Comparison of ENCODE assay signal across 9 cellular contexts in genomic region chrX:37746268-37746931, GRCh38. TPM values are rescaled to one million over a fixed set of nuclear protein-coding genes. Genes with fewer than 3 reads are reported as not detected.
DNase-seq lines count a peak whose midpoint lies in the region; ATAC-seq lines count a peak whose summit lies in the region.
"Had no signal": no experiment of that assay in that cellular context is flagged by ENCODE, and none has a peak within 500 bp of the region (broad histone marks: within the 10 kb centered on the region; RNA-seq: fewer than 3 reads in every experiment).

No MANE protein-coding gene starts in this region.

- ATAC-seq in HG02759 (IDR thresholded peaks at IDR 0.05; ENCODE audit: unreplicated experiment) (peak; percentile 84), aorta (ENCODE audit: low FRiP score) (no peak)

- POLR2A ChIA-PET in activated CD4-positive, alpha-beta T cell treated with anti-CD3 and anti-CD28 coated beads, Interleukin-2, amount 10 ng/mL, durations not matched to agents 7 days and 5 days (lab: Charles Lee) = no interaction called here

- H3K36me3 ChIP-seq in aorta (ENCODE audit: control insufficient read depth in 1 of 2, insufficient read depth in 2 of 2, low read length in 1 of 2) = no peaks in the 10 kb centered on the region

- no peaks in the 10 kb centered on the region for H3K36me3 Mint-ChIP-seq in activated CD4-positive, alpha-beta T cell treated with anti-CD3 and anti-CD28 coated beads, Interleukin-2, amount 10 ng/mL, durations not matched to agents 24 days and 14 days (ENCODE audit: low read depth)
- no peaks in the 10 kb centered on the region for H3K36me3 Mint-ChIP-seq in activated CD4-positive, alpha-beta T cell treated with anti-CD3 and anti-CD28 coated beads, Interleukin-2, amount 10 ng/mL, durations not matched to agents 7 days and 5 days (ENCODE audit: low read depth)
- H3K36me3 Mint-ChIP-seq: T-cell had no signal

- peak; percentile 56 for DNase-seq in activated CD4-positive, alpha-beta T cell treated with anti-CD3 and anti-CD28 coated beads, Interleukin-2, amount 10 ng/mL, durations not matched to agents 24 days and 14 days
- DNase-seq in activated CD4-positive, alpha-beta T cell treated with anti-CD3 and anti-CD28 coated beads, Interleukin-2, amount 10 ng/mL, durations not matched to agents 7 days and 5 days = no peak
- peak; percentile 63 for DNase-seq in NK-92 treated with Interleukin-12 subunit alpha and Interleukin-12 subunit beta, amount 100 ng/mL, for 24 hours (lab: John Stamatoyannopoulos, UW)
- DNase-seq in medulla oblongata (ENCODE audit: extremely low spot score) = peak; percentile 4
- no peak for DNase-seq in AG20443 (ENCODE audit: low spot score)
- no peak for DNase-seq in aorta
- no peak for DNase-seq in HPDE6-E6E7 (ENCODE audit: extremely low spot score)

- intact Hi-C loops in activated CD4-positive, alpha-beta T cell treated with anti-CD3 and anti-CD28 coated beads, Interleukin-2, amount 10 ng/mL, durations not matched to agents 24 days and 14 days (cut with micrococcal nuclease) = loop anchor here (1.0 kb wide), 3 partner anchors 9 to 101 kb away; partner anchors contain the start of gene DYNLT3
- intact Hi-C loops in aorta (cut with DNase I) = loop anchor here (10.0 kb wide), 2 partner anchors 78 to 418 kb away; no protein-coding TSS in a partner anchor

- H3K27ac ChIP-seq in aorta (ENCODE audit: low read depth in 1 of 2, low read length in 2 of 2) = no peak overlapping the region

- no peaks in the 10 kb centered on the region for H3K4me1 ChIP-seq in aorta (ENCODE audit: control insufficient read depth in 1 of 2, insufficient read depth in 2 of 2, low read length in 2 of 2)

- H3K4me1 Mint-ChIP-seq in activated CD4-positive, alpha-beta T cell treated with anti-CD3 and anti-CD28 coated beads, Interleukin-2, amount 10 ng/mL, durations not matched to agents 24 days and 14 days = peaks cover 18% of the 10 kb centered on the region
- peaks cover 20% of the 10 kb centered on the region for H3K4me1 Mint-ChIP-seq in activated CD4-positive, alpha-beta T cell treated with anti-CD3 and anti-CD28 coated beads, Interleukin-2, amount 10 ng/mL, durations not matched to agents 7 days and 5 days

- no peaks in the 10 kb centered on the region for H3K27me3 ChIP-seq in aorta (ENCODE audit: control insufficient read depth in 1 of 2, insufficient read depth in 2 of 2, low read length in 1 of 2)

- CTCF ChIA-PET in activated CD4-positive, alpha-beta T cell treated with anti-CD3 and anti-CD28 coated beads, Interleukin-2, amount 10 ng/mL, durations not matched to agents 7 days and 5 days (lab: Charles Lee) = interaction anchor here (0.8 to 2.8 kb wide), 6 partner anchors 9 to 247 kb away, joined by 3 to 44 read pairs (median 4); no protein-coding TSS in a partner anchor

- no peaks in the 10 kb centered on the region for H3K9me3 ChIP-seq in aorta (ENCODE audit: control insufficient read depth, low read length)

- no peak overlapping the region for H3K4me3 Mint-ChIP-seq in activated CD4-positive, alpha-beta T cell treated with anti-CD3 and anti-CD28 coated beads, Interleukin-2, amount 10 ng/mL, durations not matched to agents 24 days and 14 days
- no peak overlapping the region for H3K4me3 Mint-ChIP-seq in activated CD4-positive, alpha-beta T cell treated with anti-CD3 and anti-CD28 coated beads, Interleukin-2, amount 10 ng/mL, durations not matched to agents 7 days and 5 days
- H3K4me3 Mint-ChIP-seq: T-cell had no signal

- 74 to 90% methylated on average over 7 of the region's 7 CpGs for WGBS in aorta, 2 donors

- H3K4me3 ChIP-seq in aorta (ENCODE audit: low read length in 2 of 2) = no peak overlapping the region

- peak overlapping the region; percentile 85 for H3K27ac Mint-ChIP-seq in activated CD4-positive, alpha-beta T cell treated with anti-CD3 and anti-CD28 coated beads, Interleukin-2, amount 10 ng/mL, durations not matched to agents 24 days and 14 days
- H3K27ac Mint-ChIP-seq in activated CD4-positive, alpha-beta T cell treated with anti-CD3 and anti-CD28 coated beads, Interleukin-2, amount 10 ng/mL, durations not matched to agents 7 days and 5 days = no peak overlapping the region
- H3K27ac Mint-ChIP-seq: T-cell had no signal

- H3K27me3 Mint-ChIP-seq in activated CD4-positive, alpha-beta T cell treated with anti-CD3 and anti-CD28 coated beads, Interleukin-2, amount 10 ng/mL, durations not matched to agents 24 days and 14 days = peaks cover 13% of the 10 kb centered on the region
- no peaks in the 10 kb centered on the region for H3K27me3 Mint-ChIP-seq in activated CD4-positive, alpha-beta T cell treated with anti-CD3 and anti-CD28 coated beads, Interleukin-2, amount 10 ng/mL, durations not matched to agents 7 days and 5 days

- peaks cover 8% of the 10 kb centered on the region for H3K9me3 Mint-ChIP-seq in activated CD4-positive, alpha-beta T cell treated with anti-CD3 and anti-CD28 coated beads, Interleukin-2, amount 10 ng/mL, durations not matched to agents 24 days and 14 days
- H3K9me3 Mint-ChIP-seq in activated CD4-positive, alpha-beta T cell treated with anti-CD3 and anti-CD28 coated beads, Interleukin-2, amount 10 ng/mL, durations not matched to agents 7 days and 5 days = peaks cover 3% of the 10 kb centered on the region
- H3K9me3 Mint-ChIP-seq: T-cell had no signal

RNA-seq across cellular contexts. Expression of gene CYBB, which starts 33.5 kb away (rescaled TPM):
- not detected in 2 replicates for total RNA-seq in activated CD4-positive, alpha-beta T cell treated with anti-CD3 and anti-CD28 coated beads, Interleukin-2, amount 10 ng/mL, durations not matched to agents 24 days and 14 days
- total RNA-seq in activated CD4-positive, alpha-beta T cell treated with anti-CD3 and anti-CD28 coated beads, Interleukin-2, amount 10 ng/mL, durations not matched to agents 7 days and 5 days = not detected
- total RNA-seq in aorta = 10 to 100 TPM; 43.2 to 60.4 TPM
- polyA plus RNA-seq in aorta = 10 to 100 TPM in 1 of 2 donors, 1 to 10 TPM in 1; 3.1 to 10.4 TPM

Comparison
In these comparisons a context has a peak if more than half of its experiments do, and no peak if none do; other contexts are left out.
1. DNase-seq: peak in activated CD4-positive, alpha-beta T cell treated with anti-CD3 and anti-CD28 coated beads, Interleukin-2, amount 10 ng/mL, durations not matched to agents 24 days and 14 days (single experiment), NK-92 treated with Interleukin-12 subunit alpha and Interleukin-12 subunit beta, amount 100 ng/mL, for 24 hours (single experiment) and medulla oblongata (single experiment); none in activated CD4-positive, alpha-beta T cell treated with anti-CD3 and anti-CD28 coated beads, Interleukin-2, amount 10 ng/mL, durations not matched to agents 7 days and 5 days (single experiment), AG20443 (single experiment), aorta (0 of 2) and HPDE6-E6E7 (single experiment).
2. RNA of gene CYBB, which starts 33.5 kb away (total RNA-seq): 43.2 to 60.4 TPM in aorta; not detected in activated CD4-positive, alpha-beta T cell treated with anti-CD3 and anti-CD28 coated beads, Interleukin-2, amount 10 ng/mL, durations not matched to agents 7 days and 5 days and not detected in activated CD4-positive, alpha-beta T cell treated with anti-CD3 and anti-CD28 coated beads, Interleukin-2, amount 10 ng/mL, durations not matched to agents 24 days and 14 days; every median in the first group is over 10 times any median in the second.